ENCODE assay signal across 32 cellular contexts in genomic region chr7:48667434-48667833, GRCh38.
"Had no signal": no experiment of that assay in that cellular context is flagged by ENCODE, and none has a peak within 500 bp of the region (broad histone marks: within the 10 kb centered on the region; RNA-seq: fewer than 3 reads in every experiment).

No MANE protein-coding gene starts in this region.

- DNase-seq: activated CD4-positive, alpha-beta memory T cell treated with anti-CD3 and anti-CD28 coated beads for 36 hours; activated CD4-positive, alpha-beta T cell treated with anti-CD3 and anti-CD28 coated beads for 4 hours; activated CD4-positive, alpha-beta T cell treated with anti-CD3 and anti-CD28 coated beads, Interleukin-2, amount 50 U/mL, for 1 hour; activated CD4-positive, CD25-positive, alpha-beta regulatory T cell treated with anti-CD3 and anti-CD28 coated beads, Interleukin-2, amount 50 U/mL, for 72 hours; activated CD8-positive, alpha-beta memory T cell treated with anti-CD3 and anti-CD28 coated beads, Interleukin-2, amount 50 U/mL, for 4 hours; activated gamma-delta T cell treated with Interleukin-2 at 50 U/mL for 16 hours; activated naive CD4-positive, alpha-beta T cell treated with anti-CD3 and anti-CD28 coated beads for 36 hours; activated T-cell treated with anti-CD3 and anti-CD28 coated beads for 4 hours; activated T-cell treated with anti-CD3 and anti-CD28 coated beads, Interleukin-2, amount 50 U/mL, for 4 hours; adrenal gland; body of pancreas; cortex of kidney; Kasumi-1; MG63; NCI-H1048; NCI-H1105 treated with DMSO at 0.1 percent for 48 hours; NCI-H1436; NCI-H1694 treated with DMSO at 0.1 percent for 48 hours; NCI-H2029; NCI-H345; NCI-H526; NCI-H748 treated with DMSO at 0.1 percent for 48 hours; NK-92 treated with Interleukin-12 subunit alpha and Interleukin-12 subunit beta, amount 100 ng/mL, for 24 hours; PC-9; SIG-M5; T1000 had no signal

- H3K9me3 ChIP-seq: adrenal gland, body of pancreas, breast epithelium, MG63 had no signal

- H3K27me3 ChIP-seq: adrenal gland, body of pancreas, breast epithelium, MG63 had no signal

- ATAC-seq: activated naive CD4-positive, alpha-beta T cell treated with anti-CD3 and anti-CD28 coated beads, Interleukin-2, amount 50 U/mL, for 72 hours; activated T-cell treated with anti-CD3 and anti-CD28 coated beads, Interleukin-2, amount 50 U/mL, for 4 hours; body of pancreas; Right ventricle myocardium inferior; SK-N-SH treated with all-trans-retinoic acid at 6 μM for 48 hours; WTC11 had no signal

- H3K36me3 ChIP-seq: adrenal gland, breast epithelium, MG63 had no signal

- H3K4me3 ChIP-seq: adrenal gland, body of pancreas, breast epithelium, MG63, PC-9 had no signal

- H3K27ac ChIP-seq: adrenal gland, body of pancreas, breast epithelium, PC-9, RWPE1 had no signal
